ENCODE assay signal across 1 cellular context in the genomic region with DNA sequence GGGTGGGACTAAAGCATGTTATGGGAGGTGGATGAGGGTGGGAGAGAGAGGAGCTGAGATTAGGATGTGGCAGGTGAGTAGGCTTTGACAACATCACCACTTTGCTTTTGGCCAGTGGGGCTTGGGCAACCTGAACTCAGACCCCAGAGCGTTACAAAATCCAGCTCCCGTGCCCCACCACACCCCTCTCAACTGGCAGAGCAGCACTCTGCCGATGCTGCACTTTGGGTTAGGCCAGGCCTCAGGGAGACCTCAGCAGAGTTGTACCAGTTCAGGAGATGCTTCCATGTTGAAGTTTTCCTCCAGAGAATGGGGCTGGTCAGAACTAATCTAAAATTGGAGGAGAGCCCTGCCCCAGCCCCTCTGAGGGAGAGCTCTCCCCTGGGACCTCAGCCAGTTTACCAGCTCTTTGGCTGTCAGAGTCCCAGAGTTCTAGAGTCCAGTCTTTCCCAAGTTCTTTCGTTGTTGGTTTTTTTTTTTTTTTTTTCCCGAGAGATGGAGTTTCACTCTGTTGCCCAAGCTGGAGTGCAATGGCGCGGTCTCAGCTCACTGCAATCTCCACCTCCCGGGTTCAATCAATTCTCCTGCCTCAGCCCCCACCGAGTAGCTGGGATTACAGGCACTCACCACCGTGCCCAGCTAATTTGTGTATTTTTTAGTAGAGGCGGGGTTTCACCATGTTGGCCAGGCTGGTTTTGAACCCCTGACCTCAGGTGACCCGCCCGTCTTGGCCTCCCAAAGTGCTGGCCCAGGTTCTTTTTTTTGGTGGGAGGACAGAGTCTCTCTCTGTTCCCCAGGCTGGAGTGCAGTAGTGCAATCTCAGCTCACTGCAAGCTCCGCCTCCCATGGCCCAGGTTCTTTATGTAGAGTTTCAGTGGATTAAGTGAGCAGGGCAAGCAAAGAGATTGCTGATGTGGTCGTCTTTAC.
TF ChIP-seq lines count a peak whose summit lies in the region.

No MANE protein-coding gene starts in this region.

TF ChIP-seq in liver, 16 proteins besides CTCF, POLR2A, EP300 and RAD21 (continued from another document):
- TF ChIP-seq FOXA2 (IDR thresholded peaks at IDR 0.05) (no peak), ZBTB33 (IDR thresholded peaks at IDR 0.05) (peak; percentile 58), GABPA (IDR thresholded peaks at IDR 0.05 in 1 of 2, conservative IDR thresholded peaks at IDR 0.05 in 1 of 2) (no peak), YY1 (IDR thresholded peaks at IDR 0.05) (peak; percentile 91), HNF4G (IDR thresholded peaks at IDR 0.05) (peak; percentile 52), FOXA1 (IDR thresholded peaks at IDR 0.05) (no peak), SP1 (IDR thresholded peaks at IDR 0.05) (peak; percentile 85), ATF3 (IDR thresholded peaks at IDR 0.05) (no peak), EGR1 (IDR thresholded peaks at IDR 0.05; ENCODE audit: low read depth in 2 of 2) (no peak), RXRA (IDR thresholded peaks at IDR 0.05) (peak; percentile 89 to 92)
- TF ChIP-seq, protein P1, sequence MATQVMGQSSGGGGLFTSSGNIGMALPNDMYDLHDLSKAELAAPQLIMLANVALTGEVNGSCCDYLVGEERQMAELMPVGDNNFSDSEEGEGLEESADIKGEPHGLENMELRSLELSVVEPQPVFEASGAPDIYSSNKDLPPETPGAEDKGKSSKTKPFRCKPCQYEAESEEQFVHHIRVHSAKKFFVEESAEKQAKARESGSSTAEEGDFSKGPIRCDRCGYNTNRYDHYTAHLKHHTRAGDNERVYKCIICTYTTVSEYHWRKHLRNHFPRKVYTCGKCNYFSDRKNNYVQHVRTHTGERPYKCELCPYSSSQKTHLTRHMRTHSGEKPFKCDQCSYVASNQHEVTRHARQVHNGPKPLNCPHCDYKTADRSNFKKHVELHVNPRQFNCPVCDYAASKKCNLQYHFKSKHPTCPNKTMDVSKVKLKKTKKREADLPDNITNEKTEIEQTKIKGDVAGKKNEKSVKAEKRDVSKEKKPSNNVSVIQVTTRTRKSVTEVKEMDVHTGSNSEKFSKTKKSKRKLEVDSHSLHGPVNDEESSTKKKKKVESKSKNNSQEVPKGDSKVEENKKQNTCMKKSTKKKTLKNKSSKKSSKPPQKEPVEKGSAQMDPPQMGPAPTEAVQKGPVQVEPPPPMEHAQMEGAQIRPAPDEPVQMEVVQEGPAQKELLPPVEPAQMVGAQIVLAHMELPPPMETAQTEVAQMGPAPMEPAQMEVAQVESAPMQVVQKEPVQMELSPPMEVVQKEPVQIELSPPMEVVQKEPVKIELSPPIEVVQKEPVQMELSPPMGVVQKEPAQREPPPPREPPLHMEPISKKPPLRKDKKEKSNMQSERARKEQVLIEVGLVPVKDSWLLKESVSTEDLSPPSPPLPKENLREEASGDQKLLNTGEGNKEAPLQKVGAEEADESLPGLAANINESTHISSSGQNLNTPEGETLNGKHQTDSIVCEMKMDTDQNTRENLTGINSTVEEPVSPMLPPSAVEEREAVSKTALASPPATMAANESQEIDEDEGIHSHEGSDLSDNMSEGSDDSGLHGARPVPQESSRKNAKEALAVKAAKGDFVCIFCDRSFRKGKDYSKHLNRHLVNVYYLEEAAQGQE (IDR thresholded peaks at IDR 0.05), result peak; percentile 29
